In genomic region chr4:57094482-57095223, GRCh38 we compare ENCODE assay signal across 2 cellular contexts.
TF ChIP-seq lines count a peak whose summit lies in the region.

No MANE protein-coding gene starts in this region.

TF ChIP-seq in A549, 52 proteins besides CTCF, POLR2A, EP300 and RAD21:
- no peak for TF ChIP-seq GATA3 (IDR thresholded peaks at IDR 0.05; ENCODE audit: borderline replicate concordance)
- TF ChIP-seq ZC3H11A (IDR thresholded peaks at IDR 0.05), result no peak
- no peak for TF ChIP-seq KDM5A (IDR thresholded peaks at IDR 0.05)
- TF ChIP-seq SREBF2 (IDR thresholded peaks at IDR 0.05), result no peak
- no peak for TF ChIP-seq USF2 (IDR thresholded peaks at IDR 0.05)
- no peak for TF ChIP-seq BHLHE40 (IDR thresholded peaks at IDR 0.05; ENCODE audit: low read depth, low read length)
- no peak for TF ChIP-seq ZSCAN20 (CRISPR knock-in tag; IDR thresholded peaks at IDR 0.05)
- TF ChIP-seq NFE2L2 (conservative IDR thresholded peaks at IDR 0.05; ENCODE audit: low read length), result peak; percentile 43
- no peak for TF ChIP-seq EHMT2 (IDR thresholded peaks at IDR 0.05; ENCODE audit: low read depth)
- TF ChIP-seq HEYL (CRISPR knock-in tag; IDR thresholded peaks at IDR 0.05), result no peak
- peak; percentile 63 for TF ChIP-seq MAFK (IDR thresholded peaks at IDR 0.05; ENCODE audit: partially characterized antibody)
- TF ChIP-seq TFCP2L1 (CRISPR knock-in tag; IDR thresholded peaks at IDR 0.05), result no peak
- TF ChIP-seq ZNF302 (CRISPR knock-in tag; IDR thresholded peaks at IDR 0.05), result no peak
- no peak for TF ChIP-seq FOSL2 (IDR thresholded peaks at IDR 0.05)
- peak; percentile 48; the same call in 1 of the 2 replicates for TF ChIP-seq FOSL2 (CRISPR knock-in tag; IDR thresholded peaks at IDR 0.05)
- TF ChIP-seq EHF (CRISPR knock-in tag; IDR thresholded peaks at IDR 0.05), result no peak

TF ChIP-seq in IMR-90, 13 proteins besides CTCF, POLR2A, EP300 and RAD21:
- peak; percentile 12; the same call in 1 of the 2 replicates for TF ChIP-seq SMC3 (IDR thresholded peaks at IDR 0.05; ENCODE audit: low read depth, low read length)
- no peak; the same call in 1 of the 2 replicates for TF ChIP-seq BHLHE40 (IDR thresholded peaks at IDR 0.05; ENCODE audit: low read depth, low read length)
- peak; percentile 54; the same call in 1 of the 2 replicates for TF ChIP-seq MAFK (IDR thresholded peaks at IDR 0.05; ENCODE audit: low read depth, low read length)
- TF ChIP-seq FOS (IDR thresholded peaks at IDR 0.05; ENCODE audit: low read depth, low read length), result peak; percentile 66
- TF ChIP-seq RCOR1 (IDR thresholded peaks at IDR 0.05; ENCODE audit: insufficient replicate concordance, low read length), result no peak
- TF ChIP-seq CHD1 (IDR thresholded peaks at IDR 0.05; ENCODE audit: low read depth, low read length), result no peak
- TF ChIP-seq, protein P1, sequence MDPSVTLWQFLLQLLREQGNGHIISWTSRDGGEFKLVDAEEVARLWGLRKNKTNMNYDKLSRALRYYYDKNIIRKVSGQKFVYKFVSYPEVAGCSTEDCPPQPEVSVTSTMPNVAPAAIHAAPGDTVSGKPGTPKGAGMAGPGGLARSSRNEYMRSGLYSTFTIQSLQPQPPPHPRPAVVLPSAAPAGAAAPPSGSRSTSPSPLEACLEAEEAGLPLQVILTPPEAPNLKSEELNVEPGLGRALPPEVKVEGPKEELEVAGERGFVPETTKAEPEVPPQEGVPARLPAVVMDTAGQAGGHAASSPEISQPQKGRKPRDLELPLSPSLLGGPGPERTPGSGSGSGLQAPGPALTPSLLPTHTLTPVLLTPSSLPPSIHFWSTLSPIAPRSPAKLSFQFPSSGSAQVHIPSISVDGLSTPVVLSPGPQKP (IDR thresholded peaks at IDR 0.05; ENCODE audit: borderline replicate concordance, low read depth, low read length), result no peak
- TF ChIP-seq NFE2L2 (IDR thresholded peaks at IDR 0.05; ENCODE audit: low read depth, low read length), result peak; percentile 81
